In genomic region chr1:226634611-226635246, GRCh38 we compare ENCODE assay signal across 9 cellular contexts.
DNase-seq lines count a peak whose midpoint lies in the region; ATAC-seq, FAIRE-seq and TF ChIP-seq lines count a peak whose summit lies in the region.
"Had no signal": no experiment of that assay in that cellular context is flagged by ENCODE, and none has a peak within 500 bp of the region (broad histone marks: within the 10 kb centered on the region; RNA-seq: fewer than 3 reads in every experiment).

No MANE protein-coding gene starts in this region.

- H3F3A ChIP-seq in DOHH2 (ENCODE audit: control insufficient read depth, insufficient read depth), result peaks cover 15% of the 10 kb centered on the region

- no peak overlapping the region for H3K14ac ChIP-seq in H1 (ENCODE audit: insufficient read length)

- no peaks in the 10 kb centered on the region for H3K9me3 ChIP-seq in DOHH2 (ENCODE audit: control insufficient read depth, insufficient read depth, low read length)
- H3K9me3 ChIP-seq in H1 (ENCODE audit: insufficient read depth in 2 of 2, low read depth in 1 of 2, low read length in 1 of 2), result no peaks in the 10 kb centered on the region
- H3K9me3 ChIP-seq in sigmoid colon, result no peaks in the 10 kb centered on the region

- TF ChIP-seq POLR2A in H1 (IDR thresholded peaks at IDR 0.05; ENCODE audit: control extremely low read depth in 1 of 2, low read depth in 2 of 2, low read length in 2 of 2) (no peak), sigmoid colon (IDR thresholded peaks at IDR 0.05) (no peak)

- H3K36me3 ChIP-seq in DOHH2 (ENCODE audit: control insufficient read depth, low read length) (peaks cover 73% of the 10 kb centered on the region), H1 (ENCODE audit: control insufficient read depth in 2 of 4, insufficient read depth in 4 of 4, low read length in 3 of 4) (no peaks in the 10 kb centered on the region), sigmoid colon (peaks cover 9 to 63% (median 32%) of the 10 kb centered on the region in 4 donors)

- no peak overlapping the region for H3K4me3 ChIP-seq in DOHH2 (ENCODE audit: low read length)
- H3K4me3 ChIP-seq in H1 (ENCODE audit: extremely low read depth in 1 of 4, insufficient read depth in 2 of 4, low read depth in 3 of 4, low read length in 4 of 4), result no peak overlapping the region
- no peak overlapping the region for H3K4me3 ChIP-seq in sigmoid colon

- H3K23ac ChIP-seq in H1 (ENCODE audit: insufficient read length), result no peak overlapping the region

- H2BK5ac ChIP-seq in H1 (ENCODE audit: low read depth, low read length), result no peak overlapping the region

- H4K8ac ChIP-seq in H1 (ENCODE audit: extremely low read depth, insufficient read depth, low read length), result no peak overlapping the region

- no peaks in the 10 kb centered on the region for H3K27me3 ChIP-seq in DOHH2 (ENCODE audit: control insufficient read depth, low read length)
- no peaks in the 10 kb centered on the region for H3K27me3 ChIP-seq in H1 (replicated peaks in 1 of 4; ENCODE audit: control insufficient read depth in 3 of 4, extremely low read depth in 1 of 4, insufficient read depth in 3 of 4, low read length in 3 of 4)
- H3K27me3 ChIP-seq in sigmoid colon, result no peaks in the 10 kb centered on the region

- H2BK20ac ChIP-seq in H1 (ENCODE audit: low read length), result no peak overlapping the region

- no peak for TF ChIP-seq RAD21 in H1 (IDR thresholded peaks at IDR 0.05 in 1 of 2, conservative IDR thresholded peaks at IDR 0.05 in 1 of 2; ENCODE audit: low read depth in 2 of 2, low read length in 2 of 2)

- 0 out of 2 replicates have a peak overlapping the region, but pooled peaks have one; percentile 27 for H2BK12ac ChIP-seq in H1 (ENCODE audit: low read depth, low read length)

- TF ChIP-seq EP300 in H1 (IDR thresholded peaks at IDR 0.05; ENCODE audit: borderline replicate concordance in 1 of 2, low read depth in 2 of 2, low read length in 2 of 2) (no peak), sigmoid colon (IDR thresholded peaks at IDR 0.05) (no peak)

- H2BK120ac ChIP-seq in H1 (replicated peaks; ENCODE audit: low read depth, low read length), result no peak overlapping the region

- H3K4ac ChIP-seq in H1 (replicated peaks; ENCODE audit: insufficient read length, low read depth, low read length), result peak overlapping the region; percentile 33

- H3K23me2 ChIP-seq in H1 (ENCODE audit: low read depth, low read length), result peaks cover 2% of the 10 kb centered on the region; the same call in 1 of the 2 replicates

- H3K18ac ChIP-seq in H1 (ENCODE audit: extremely low read depth, low read length), result no peak overlapping the region

- H3K4me2 ChIP-seq in DOHH2 (ENCODE audit: low read length) (no peak overlapping the region), H1 (ENCODE audit: insufficient read depth in 1 of 2, low read depth in 2 of 2, low read length in 2 of 2) (no peak overlapping the region)

- H2BK15ac ChIP-seq in H1 (ENCODE audit: low read length), result no peak overlapping the region

- no peak for DNase-seq in RWPE1 (ENCODE audit: low spot score)
- no peak for DNase-seq in H1 (ENCODE audit: low read depth in 1 of 2, low spot score in 2 of 2)
- DNase-seq in sigmoid colon, result peak; percentile 67
- no peak for DNase-seq in NCI-H1092 treated with DMSO at 0.1 percent for 48 hours (lab: John Stamatoyannopoulos, UW)
- no peak for DNase-seq in MV-4-11 (lab: John Stamatoyannopoulos, UW)
- DNase-seq: NCI-H226 had no signal

- H4K20me1 ChIP-seq in DOHH2 (ENCODE audit: control insufficient read depth, insufficient read depth, low read depth, low read length) (no peaks in the 10 kb centered on the region), H1 (replicated peaks in 1 of 2; ENCODE audit: control insufficient read depth in 1 of 2, insufficient read depth in 2 of 2, low read length in 2 of 2) (no peaks in the 10 kb centered on the region)

- FAIRE-seq in H1 (lab: Jason Lieb, UNC), result peak; percentile 50

- no peak for ATAC-seq in HG02973 (IDR thresholded peaks at IDR 0.05; ENCODE audit: unreplicated experiment)
- no peak for ATAC-seq in GM21381 (IDR thresholded peaks at IDR 0.05; ENCODE audit: unreplicated experiment)

- H3K9me2 ChIP-seq in DOHH2 (replicated peaks; ENCODE audit: control insufficient read depth, low read length), result no peaks in the 10 kb centered on the region

- no peak overlapping the region for H4K5ac ChIP-seq in H1 (ENCODE audit: insufficient read length, low read depth, low read length)

- H3K4me1 ChIP-seq in DOHH2 (ENCODE audit: control insufficient read depth, low read length) (peaks cover 66% of the 10 kb centered on the region), H1 (replicated peaks in 1 of 4; ENCODE audit: control insufficient read depth in 3 of 4, insufficient read depth in 4 of 4, low read length in 3 of 4) (peaks cover 0 to 7% (median 4%) of the 10 kb centered on the region in 4 experiments; a peak in 5 of 7 replicates), sigmoid colon (peaks cover 0 to 68% (median 62%) of the 10 kb centered on the region in 4 donors)

- peak overlapping the region; percentile 37 for H4K91ac ChIP-seq in H1 (replicated peaks; ENCODE audit: insufficient read length, low read length)

- H3K27ac ChIP-seq in DOHH2 (ENCODE audit: low read depth, low read length), result peak overlapping the region; percentile 90
- peak overlapping the region; percentile 19 for H3K27ac ChIP-seq in RWPE1
- H3K27ac ChIP-seq in H1 (ENCODE audit: low read depth, low read length), result no peak overlapping the region
- peak overlapping the region; percentile 75 to 85 (median 80) for H3K27ac ChIP-seq in sigmoid colon

- H2AFZ ChIP-seq in H1 (ENCODE audit: low read length), result no peak overlapping the region

- H2AK5ac ChIP-seq in H1 (ENCODE audit: low read depth, low read length), result peak overlapping the region; percentile 60; the same call in 1 of the 2 replicates

- POLR2A ChIA-PET in RWPE1 (lab: Yijun Ruan, JAX; ENCODE audit: low non-redundant PET), result no interaction called here
- POLR2A ChIA-PET in H1 (lab: Charles Lee; ENCODE audit: partially characterized antibody), result interaction anchor here (0.7 to 1.0 kb wide), 3 partner anchors 13 to 227 kb away, joined by 3 read pairs; partner anchors contain the start of gene PARP1

- H3K56ac ChIP-seq in H1 (replicated peaks; ENCODE audit: insufficient read length, low read depth, low read length), result no peak overlapping the region

- CTCF ChIA-PET in RWPE1 (lab: Yijun Ruan, JAX) (interaction anchor here (0.5 to 4.8 kb wide), 21 partner anchors 8 to 599 kb away, joined by 3 to 35 read pairs (median 4); partner anchors contain the start of gene ITPKB), H1 (lab: Charles Lee; ENCODE audit: partially characterized antibody) (interaction anchor here (0.6 to 14.1 kb wide), 36 partner anchors 9 to 266 kb away, joined by 3 to 184 read pairs (median 5); no protein-coding TSS in a partner anchor)

- peaks cover 3% of the 10 kb centered on the region; the same call in 1 of the 2 replicates for H3K79me2 ChIP-seq in DOHH2 (ENCODE audit: control insufficient read depth, low read length)
- no peaks in the 10 kb centered on the region for H3K79me2 ChIP-seq in H1 (ENCODE audit: control insufficient read depth in 1 of 2, insufficient read depth in 2 of 2, low read length in 2 of 2)

- no peak overlapping the region for H3K9ac ChIP-seq in H1 (replicated peaks in 1 of 4; ENCODE audit: extremely low read depth in 1 of 4, low read depth in 3 of 4, low read length in 3 of 4)

- TF ChIP-seq CTCF in DOHH2 (IDR thresholded peaks at IDR 0.05; ENCODE audit: low read depth, low read length, poor library complexity, severe bottlenecking) (no peak), RWPE1 (conservative IDR thresholded peaks at IDR 0.05; ENCODE audit: low read depth) (no peak), H1 (IDR thresholded peaks at IDR 0.05; ENCODE audit: control extremely low read depth in 1 of 3, insufficient read depth in 1 of 3, low read depth in 1 of 3, low read length in 3 of 3) (no peak), sigmoid colon (IDR thresholded peaks at IDR 0.05) (no peak)

- H3K79me1 ChIP-seq in H1 (ENCODE audit: low read depth, low read length), result no peaks in the 10 kb centered on the region

- WGBS in H1 (ENCODE audit: extremely low coverage in 1 of 2, insufficient coverage in 1 of 2, insufficient read length in 1 of 2, insufficient replicate concordance in 2 of 2, low coverage in 1 of 2, low lambda C conversion rate in 2 of 2, missing lambda C conversion rate in 1 of 2), 2 experiments, result 89% methylated on average over 22 of the region's 22 CpGs; no CpG with 5 or more reads in 1 of the 2 experiments
- WGBS in sigmoid colon, 2 donors, result 88 to 90% methylated on average over 22 of the region's 22 CpGs

- intact Hi-C loops in sigmoid colon (cut with DNase I), result loop anchor here (1.0 to 10.0 kb wide), 3 partner anchors 104 to 340 kb away; partner anchors contain the start of gene ITPKB

TF ChIP-seq in H1, 55 proteins besides CTCF, POLR2A, EP300 and RAD21:
- TF ChIP-seq HDAC6 (IDR thresholded peaks at IDR 0.05; ENCODE audit: low read depth, low read length), result no peak
- TF ChIP-seq JUN (IDR thresholded peaks at IDR 0.05; ENCODE audit: low read depth, low read length), result no peak
- TF ChIP-seq GTF2F1 (IDR thresholded peaks at IDR 0.05; ENCODE audit: borderline replicate concordance, low read depth, low read length), result no peak
- TF ChIP-seq JUND (IDR thresholded peaks at IDR 0.05; ENCODE audit: low read length), result no peak
- no peak for TF ChIP-seq GABPA (IDR thresholded peaks at IDR 0.05; ENCODE audit: borderline replicate concordance, insufficient read depth, low read length)
- TF ChIP-seq CEBPB (IDR thresholded peaks at IDR 0.05; ENCODE audit: low read depth, low read length), result no peak
- no peak for TF ChIP-seq MAFK (IDR thresholded peaks at IDR 0.05; ENCODE audit: low read depth, low read length)
- no peak for TF ChIP-seq SAP30 (IDR thresholded peaks at IDR 0.05; ENCODE audit: insufficient read depth, insufficient replicate concordance, low read length)
- TF ChIP-seq TBP (IDR thresholded peaks at IDR 0.05; ENCODE audit: low read depth, low read length), result no peak
